ENCODE assay signal across 22 cellular contexts in genomic region chr20:10855031-10855430, GRCh38.
"Had no signal": no experiment of that assay in that cellular context is flagged by ENCODE, and none has a peak within 500 bp of the region (broad histone marks: within the 10 kb centered on the region; RNA-seq: fewer than 3 reads in every experiment).

No MANE protein-coding gene starts in this region.

- H3K4me1 Mint-ChIP-seq: activated CD4-positive, alpha-beta memory T cell treated with anti-CD3 and anti-CD28 coated beads, Interleukin-2, amount 10 ng/mL, durations not matched to agents 7 days and 5 days; activated CD4-positive, alpha-beta T cell treated with anti-CD3 and anti-CD28 coated beads for 36 hours; T-cell had no signal

- H3K4me3 ChIP-seq: adrenal gland, coronary artery, heart left ventricle, neural progenitor cell, skin epidermis, transverse colon, vagina had no signal

- H3K36me3 Mint-ChIP-seq: neural progenitor cell, T-cell had no signal

- H3K27ac Mint-ChIP-seq: activated CD4-positive, alpha-beta memory T cell treated with anti-CD3 and anti-CD28 coated beads, Interleukin-2, amount 10 ng/mL, durations not matched to agents 7 days and 5 days; activated CD4-positive, alpha-beta T cell treated with anti-CD3 and anti-CD28 coated beads for 36 hours; activated T-cell treated with anti-CD3 and anti-CD28 coated beads, Interleukin-2, amount 50 U/mL, for 24 hours; neural progenitor cell; T-cell had no signal

- H3K9me3 Mint-ChIP-seq: neural progenitor cell had no signal

- H3K4me3 Mint-ChIP-seq: activated CD4-positive, alpha-beta memory T cell treated with anti-CD3 and anti-CD28 coated beads, Interleukin-2, amount 10 ng/mL, durations not matched to agents 7 days and 5 days; activated CD4-positive, alpha-beta T cell treated with anti-CD3 and anti-CD28 coated beads for 36 hours; activated T-cell treated with anti-CD3 and anti-CD28 coated beads, Interleukin-2, amount 50 U/mL, for 24 hours; neural progenitor cell; T-cell had no signal

- H3K27me3 Mint-ChIP-seq: activated CD4-positive, alpha-beta memory T cell treated with anti-CD3 and anti-CD28 coated beads, Interleukin-2, amount 10 ng/mL, durations not matched to agents 7 days and 5 days; activated T-cell treated with anti-CD3 and anti-CD28 coated beads, Interleukin-2, amount 50 U/mL, for 24 hours had no signal

- DNase-seq: activated CD4-positive, alpha-beta memory T cell treated with anti-CD3 and anti-CD28 coated beads, Interleukin-2, amount 10 ng/mL, durations not matched to agents 7 days and 5 days; activated CD4-positive, alpha-beta T cell treated with anti-CD3 and anti-CD28 coated beads for 36 hours; activated effector memory CD4-positive, alpha-beta T cell treated with Interleukin-2 at 50 U/mL for 16 hours; activated naive CD4-positive, alpha-beta T cell treated with anti-CD3 and anti-CD28 coated beads, Interleukin-2, amount 50 U/mL, for 16 hours; activated T-cell treated with anti-CD3 and anti-CD28 coated beads, Interleukin-2, amount 50 U/mL, for 24 hours; adrenal gland; caudate nucleus; foreskin melanocyte; heart left ventricle; mammary epithelial cell; stimulated activated CD4-positive, alpha-beta T cell treated with anti-CD3 and anti-CD28 coated beads, Interleukin-15, amount 100 ng/mL, for 24 hours; stimulated activated CD4-positive, alpha-beta T cell treated with anti-CD3 and anti-CD28 coated beads, Interleukin-4, amount 100 ng/mL, for 1 hour; stimulated activated naive CD4-positive, alpha-beta T cell treated with Interleukin-2 at 50 U/mL for 16 hours; substantia nigra; T-cell; T1000; transverse colon; WERI-Rb-1 had no signal
